ENCODE assay signal across 8 cellular contexts in genomic region chr14:83091982-83092956, GRCh38.
DNase-seq lines count a peak whose midpoint lies in the region; ATAC-seq and TF ChIP-seq lines count a peak whose summit lies in the region.
"Not testable (repeated sequence)": the region's sequence is repeated elsewhere in the genome, so short reads cannot be mapped to it uniquely, and the experiment has no call there.

No MANE protein-coding gene starts in this region.

- ATAC-seq in Right ventricle myocardium superior (ENCODE audit: poor library complexity) = peak; percentile 76
- not testable (repeated sequence) for ATAC-seq in thoracic aorta (ENCODE audit: insufficient number of reproducible peaks, low FRiP score, low read depth)

- peak; percentile 96 for DNase-seq in DMS79 treated with DMSO at 0.1 percent for 48 hours (lab: John Stamatoyannopoulos, UW)
- peak; percentile 52 to 71 for DNase-seq in NCI-H524 (lab: John Stamatoyannopoulos, UW)
- DNase-seq in activated effector memory CD4-positive, alpha-beta T cell treated with anti-CD3 and anti-CD28 coated beads, Interleukin-2, amount 50 U/mL, for 16 hours = peak; percentile 60
- peak; percentile 38 for DNase-seq in Right ventricle myocardium superior
- not testable (repeated sequence) for DNase-seq in right atrium auricular region (ENCODE audit: low spot score); thoracic aorta (ENCODE audit: low spot score)
- peak; percentile 34 for DNase-seq in left kidney (ENCODE audit: low read depth, low spot score)
- peak; percentile 50 for DNase-seq in retina

- H3K27me3 ChIP-seq in right atrium auricular region; thoracic aorta (replicated peaks; ENCODE audit: insufficient read depth): not testable (repeated sequence)

- not testable (repeated sequence) for H3K36me3 ChIP-seq in right atrium auricular region, thoracic aorta

- not testable (repeated sequence) for H3K9me3 ChIP-seq in right atrium auricular region, thoracic aorta

- H3K4me1 ChIP-seq in right atrium auricular region = not testable (repeated sequence)
- H3K4me1 ChIP-seq in thoracic aorta (ENCODE audit: control insufficient read depth in 1 of 2, low read depth in 2 of 2) = peaks cover 9 to 12% of the 10 kb centered on the region in 2 donors

- TF ChIP-seq CTCF in right atrium auricular region (IDR thresholded peaks at IDR 0.05); thoracic aorta (IDR thresholded peaks at IDR 0.05): not testable (repeated sequence)

- peak overlapping the region; percentile 12 for H3K4me3 ChIP-seq in right atrium auricular region
- peak overlapping the region; percentile 66 for H3K4me3 ChIP-seq in thoracic aorta

- not testable (repeated sequence) for H3K27ac ChIP-seq in right atrium auricular region, thoracic aorta

- intact Hi-C loops in Right ventricle myocardium superior (cut with DNase I) = not testable (repeated sequence)
